Comparison of ENCODE assay signal across 21 cellular contexts in the genomic region with DNA sequence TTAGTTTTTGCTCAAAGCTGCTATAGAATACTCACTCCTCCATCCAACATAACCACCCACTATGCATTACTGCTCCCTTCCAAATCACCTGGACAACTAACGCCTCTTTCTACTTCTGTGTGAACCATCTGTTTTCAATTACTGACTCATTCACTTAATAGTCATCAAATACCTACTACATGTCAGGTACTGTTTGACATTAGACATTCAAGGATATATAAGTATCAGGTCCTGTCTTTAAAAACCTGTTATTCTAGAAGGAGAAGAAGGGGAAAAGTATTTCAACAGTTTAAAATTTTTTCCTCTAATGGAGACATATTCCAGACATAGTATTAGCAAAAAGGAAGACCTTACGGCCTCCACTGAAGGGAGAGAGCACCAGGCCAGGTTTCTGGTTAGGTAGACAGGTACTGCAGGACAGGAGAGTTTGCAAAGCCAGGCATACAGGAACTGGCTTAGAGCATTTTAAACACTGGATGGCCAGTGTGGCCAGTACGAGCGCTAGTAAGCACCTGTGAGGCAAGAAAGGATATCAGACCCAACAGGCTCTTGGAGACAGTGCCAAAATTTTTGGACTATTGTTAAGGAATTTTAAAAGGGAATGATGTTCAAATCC. TPM values are rescaled to one million over a fixed set of nuclear protein-coding genes. Genes with fewer than 3 reads are reported as not detected.
DNase-seq lines count a peak whose midpoint lies in the region; ATAC-seq, FAIRE-seq and TF ChIP-seq lines count a peak whose summit lies in the region.
"Had no signal": no experiment of that assay in that cellular context is flagged by ENCODE, and none has a peak within 500 bp of the region (broad histone marks: within the 10 kb centered on the region; RNA-seq: fewer than 3 reads in every experiment).

No MANE protein-coding gene starts in this region.

- H3K9me3 ChIP-seq in testis, result no peaks in the 10 kb centered on the region
- H3K9me3 ChIP-seq: BLaER1 treated with 17β-estradiol and CSF1 and Interleukin-3, amounts not matched to agents 10 nM and 100 nM; Caco-2; heart left ventricle; SJSA1; tibial nerve had no signal

- DNase-seq in M059J (ENCODE audit: low read depth) (peak; percentile 41), islet precursor cell (peak; percentile 82), renal cortical epithelial cell (ENCODE audit: low read depth) (peak; percentile 51), GM12892 (ENCODE audit: insufficient read length) (no peak), testis (no peak)
- DNase-seq: activated CD4-positive, alpha-beta T cell treated with anti-CD3 and anti-CD28 coated beads, Interleukin-2, amount 50 U/mL, for 48 hours; activated naive CD4-positive, alpha-beta T cell treated with anti-CD3 and anti-CD28 coated beads for 36 hours; Caco-2; H9; heart left ventricle; left cardiac atrium; mesenchymal stem cell; NCI-H2029 treated with DMSO at 0.1 percent for 48 hours; T-helper 1 cell had no signal

- no peak for TF ChIP-seq CTCF in VCaP (conservative IDR thresholded peaks at IDR 0.05)
- TF ChIP-seq CTCF in testis (IDR thresholded peaks at IDR 0.05), result no peak

- H3K4me1 ChIP-seq in testis, result no peaks in the 10 kb centered on the region

- intact Hi-C loops in testis (cut with DNase I; ENCODE audit: low total_unique reads), result no loop called here

- peak overlapping the region; percentile 2; the same call in 1 of the 2 replicates for H3K27ac ChIP-seq in VCaP
- H3K27ac ChIP-seq in testis, result no peak overlapping the region
- H3K27ac ChIP-seq: BLaER1 treated with 17β-estradiol and CSF1 and Interleukin-3, amounts not matched to agents 10 nM and 100 nM; heart left ventricle; SJSA1; tibial nerve had no signal

- no peak for TF ChIP-seq POLR2A in GM12892 (IDR thresholded peaks at IDR 0.05; ENCODE audit: low read depth, low read length)
- TF ChIP-seq POLR2A in testis (IDR thresholded peaks at IDR 0.05), result no peak

- H3K4me3 ChIP-seq in testis, result no peak overlapping the region
- H3K4me3 ChIP-seq: BLaER1 treated with 17β-estradiol and CSF1 and Interleukin-3, amounts not matched to agents 10 nM and 100 nM; heart left ventricle; SJSA1; tibial nerve had no signal

- 77 to 95% methylated on average over 4 of the region's 4 CpGs for WGBS in testis, 2 donors

- ATAC-seq in HG03432 (IDR thresholded peaks at IDR 0.05; ENCODE audit: unreplicated experiment), result no peak
- ATAC-seq: heart left ventricle, left cardiac atrium had no signal

- H3K27me3 ChIP-seq in testis, result no peaks in the 10 kb centered on the region
- H3K27me3 ChIP-seq: BLaER1 treated with 17β-estradiol and CSF1 and Interleukin-3, amounts not matched to agents 10 nM and 100 nM; heart left ventricle; SJSA1; tibial nerve had no signal

- H3K36me3 ChIP-seq in testis (ENCODE audit: low read depth, missing control alignments), result no peaks in the 10 kb centered on the region
- H3K36me3 ChIP-seq: heart left ventricle, tibial nerve had no signal

- FAIRE-seq in GM12892 (lab: Jason Lieb, UNC), result no peak
- FAIRE-seq: endothelial cell of umbilical vein, GM18507 had no signal

RNA-seq across cellular contexts. Expression of a gene that starts 39.0 kb away (rescaled TPM):
- 5.0 and 7.9 TPM in 2 replicates for total RNA-seq in M059J (2014; rRNA removed; shearing (Covaris generic))
- total RNA-seq in renal cortical epithelial cell (10.2 and 12.7 TPM in 2 replicates), testis (10 to 100 TPM; 26.4 to 38.9 TPM)
- polyA plus RNA-seq in GM12892 (2012; ENCODE audit: missing spikeins), result 3.8 TPM
- polyA plus RNA-seq in testis (ENCODE audit: insufficient read depth, low read depth, low replicate concordance), result 15.1 TPM

Comparison
In these comparisons a context has a peak if more than half of its experiments do, and no peak if none do; other contexts are left out.
1. DNase-seq: peak in M059J (single experiment), islet precursor cell (single experiment) and renal cortical epithelial cell (single experiment); none in GM12892 (single experiment) and testis (single experiment).